In genomic region chr11:128645968-128646367, GRCh38 we compare ENCODE assay signal across 27 cellular contexts. TPM values are rescaled to one million over a fixed set of nuclear protein-coding genes. Genes with fewer than 3 reads are reported as not detected.
"Had no signal": no experiment of that assay in that cellular context is flagged by ENCODE, and none has a peak within 500 bp of the region (broad histone marks: within the 10 kb centered on the region; RNA-seq: fewer than 3 reads in every experiment).

No MANE protein-coding gene starts in this region.

- ATAC-seq: activated CD4-positive, alpha-beta T cell treated with anti-CD3 and anti-CD28 coated beads for 36 hours had no signal

- H3K27ac Mint-ChIP-seq: activated CD4-positive, alpha-beta memory T cell treated with anti-CD3 and anti-CD28 coated beads, Interleukin-2, amount 10 ng/mL, durations not matched to agents 7 days and 5 days; activated CD4-positive, alpha-beta T cell treated with anti-CD3 and anti-CD28 coated beads for 36 hours; activated naive CD8-positive, alpha-beta T cell treated with anti-CD3 and anti-CD28 coated beads, Interleukin-2, amount 10 ng/mL, durations not matched to agents 7 days and 5 days had no signal

- H3K27me3 ChIP-seq: adrenal gland, breast epithelium had no signal

- H3K27me3 Mint-ChIP-seq: activated CD4-positive, alpha-beta T cell treated with anti-CD3 and anti-CD28 coated beads for 36 hours had no signal

- H3K4me1 ChIP-seq: adrenal gland, breast epithelium had no signal

- H3K36me3 ChIP-seq: adrenal gland, breast epithelium had no signal

- H3K4me3 ChIP-seq: adrenal gland, breast epithelium, SK-N-MC had no signal

- H3K9me3 Mint-ChIP-seq: activated CD4-positive, alpha-beta memory T cell treated with anti-CD3 and anti-CD28 coated beads, Interleukin-2, amount 10 ng/mL, durations not matched to agents 7 days and 5 days had no signal

- DNase-seq: activated CD4-positive, alpha-beta memory T cell treated with anti-CD3 and anti-CD28 coated beads, Interleukin-2, amount 10 ng/mL, durations not matched to agents 7 days and 5 days; activated CD4-positive, alpha-beta T cell treated with anti-CD3 and anti-CD28 coated beads for 36 hours; activated CD4-positive, alpha-beta T cell treated with anti-CD3 and anti-CD28 coated beads, Interleukin-2, amount 50 U/mL, for 1 hour; activated CD4-positive, CD25-positive, alpha-beta regulatory T cell; activated CD8-positive, alpha-beta memory T cell treated with anti-CD3 and anti-CD28 coated beads, Interleukin-2, amount 50 U/mL, for 48 hours; activated naive CD4-positive, alpha-beta T cell treated with anti-CD3 and anti-CD28 coated beads, Interleukin-2, amount 50 U/mL, for 16 hours; activated naive CD8-positive, alpha-beta T cell treated with anti-CD3 and anti-CD28 coated beads, Interleukin-2, amount 10 ng/mL, durations not matched to agents 7 days and 5 days; activated T-cell treated with anti-CD3 and anti-CD28 coated beads, Interleukin-2, amount 50 U/mL, for 1 hour; adrenal gland; anterior cingulate cortex; caudate nucleus; KG1; NCI-H1092 treated with DMSO at 0.1 percent for 48 hours; NCI-H1417 treated with DMSO at 0.1 percent for 48 hours; NCI-H1694; NCI-H2029; NCI-H2107; NCI-H2171 treated with DMSO at 0.1 percent for 48 hours; NCI-H226; NCI-H526 treated with DMSO at 0.1 percent for 48 hours; NCI-H82; SIG-M5; T-helper 1 cell had no signal

- H3K9me3 ChIP-seq: adrenal gland had no signal

- H3K27ac ChIP-seq: adrenal gland, breast epithelium, SK-N-MC, VCaP had no signal

- H3K4me3 Mint-ChIP-seq: activated CD4-positive, alpha-beta memory T cell treated with anti-CD3 and anti-CD28 coated beads, Interleukin-2, amount 10 ng/mL, durations not matched to agents 7 days and 5 days; activated CD4-positive, alpha-beta T cell treated with anti-CD3 and anti-CD28 coated beads for 36 hours; activated naive CD8-positive, alpha-beta T cell treated with anti-CD3 and anti-CD28 coated beads, Interleukin-2, amount 10 ng/mL, durations not matched to agents 7 days and 5 days had no signal

RNA-seq across cellular contexts. Expression of gene FLI1, which starts 47.9 kb away (rescaled TPM):
- total RNA-seq: NCI-H460 had no signal
